23 cellular contexts compared by ENCODE assay signal in the genomic region with DNA sequence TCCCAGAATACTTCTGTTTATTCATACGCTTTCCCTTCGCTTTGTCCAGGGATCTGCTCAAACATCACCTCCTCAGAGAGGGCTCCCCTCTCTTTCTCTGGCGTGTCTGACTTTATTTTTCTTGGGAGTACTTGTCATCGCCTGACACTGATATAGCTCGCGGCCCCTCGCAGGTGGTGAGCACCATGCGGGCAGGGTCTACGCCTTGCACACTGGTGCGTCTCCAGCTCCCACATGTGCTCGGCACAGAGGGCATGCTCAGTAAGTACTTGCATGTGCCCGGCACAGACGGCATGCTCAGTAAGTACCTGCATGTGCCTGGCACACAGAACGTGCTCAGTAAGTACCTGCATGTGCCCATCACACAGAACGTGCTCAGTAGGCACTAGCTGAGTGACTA. TPM values are rescaled to one million over a fixed set of nuclear protein-coding genes. Genes with fewer than 3 reads are reported as not detected.
DNase-seq lines count a peak whose midpoint lies in the region; ATAC-seq and TF ChIP-seq lines count a peak whose summit lies in the region.
"Had no signal": no experiment of that assay in that cellular context is flagged by ENCODE, and none has a peak within 500 bp of the region (broad histone marks: within the 10 kb centered on the region; RNA-seq: fewer than 3 reads in every experiment).

No MANE protein-coding gene starts in this region.

- no peak for TF ChIP-seq RAD21 in SK-N-SH (IDR thresholded peaks at IDR 0.05; ENCODE audit: low read length)

- H3K4me2 ChIP-seq in SK-N-SH, result no peak overlapping the region

- TF ChIP-seq EP300 in SK-N-SH (IDR thresholded peaks at IDR 0.05; ENCODE audit: borderline replicate concordance in 1 of 2, low read depth in 1 of 2, low read length in 1 of 2), result no peak

- TF ChIP-seq CTCF in activated B cell treated with CpG ODN at 0.5 μM for 24 hours (IDR thresholded peaks at IDR 0.05) (no peak), SK-N-SH (IDR thresholded peaks at IDR 0.05) (no peak), natural killer cell (IDR thresholded peaks at IDR 0.05) (no peak)

- H3K4me3 ChIP-seq in SK-N-SH (ENCODE audit: low read depth in 2 of 2, low read length in 1 of 2), result no peak overlapping the region
- H3K4me3 ChIP-seq: MG63, SJSA1 had no signal

- H3K79me2 ChIP-seq in SK-N-SH (ENCODE audit: insufficient read depth), result no peaks in the 10 kb centered on the region

- no peaks in the 10 kb centered on the region for H3K9me3 Mint-ChIP-seq in stimulated activated naive CD8-positive, alpha-beta T cell treated with anti-CD3 and anti-CD28 coated beads, Interleukin-15, Interleukin-2, amounts not matched to agents 100 ng/mL and 50 ng/mL, for 24 hours
- no peaks in the 10 kb centered on the region for H3K9me3 Mint-ChIP-seq in activated B cell treated with CpG ODN at 0.5 μM for 24 hours
- H3K9me3 Mint-ChIP-seq in dendritic cell treated with granulocyte-macrophage colony-stimulating factor and Interleukin-4, amounts not matched to agents 40 ng/mL and 50 ng/mL, for 4 days, result no peaks in the 10 kb centered on the region
- H3K9me3 Mint-ChIP-seq in natural killer cell, result no peaks in the 10 kb centered on the region
- H3K9me3 Mint-ChIP-seq: CD4-positive, alpha-beta memory T cell had no signal

- intact Hi-C loops in activated B cell treated with CpG ODN at 0.5 μM for 24 hours (cut with micrococcal nuclease) (no loop called here), natural killer cell (cut with micrococcal nuclease) (no loop called here)
- intact Hi-C loops in dendritic cell treated with granulocyte-macrophage colony-stimulating factor and Interleukin-4, amounts not matched to agents 40 ng/mL and 50 ng/mL, for 4 days (cut with micrococcal nuclease), result no loop called here

- peaks cover 33% of the 10 kb centered on the region for H3K4me1 Mint-ChIP-seq in stimulated activated naive CD8-positive, alpha-beta T cell treated with anti-CD3 and anti-CD28 coated beads, Interleukin-15, Interleukin-2, amounts not matched to agents 100 ng/mL and 50 ng/mL, for 24 hours (ENCODE audit: low read depth)
- H3K4me1 Mint-ChIP-seq in activated B cell treated with CpG ODN at 0.5 μM for 24 hours (peaks cover 40% of the 10 kb centered on the region), natural killer cell (no peaks in the 10 kb centered on the region)
- H3K4me1 Mint-ChIP-seq in dendritic cell treated with granulocyte-macrophage colony-stimulating factor and Interleukin-4, amounts not matched to agents 40 ng/mL and 50 ng/mL, for 4 days (ENCODE audit: low read depth), result peaks cover 62% of the 10 kb centered on the region

- CTCF ChIA-PET in activated B cell treated with CpG ODN at 0.5 μM for 24 hours (lab: Charles Lee) (no interaction called here), SK-N-SH (lab: Yijun Ruan, JAX) (interaction anchor here (1.0 kb wide), 1 partner anchor 135 kb away, joined by 4 read pairs; no protein-coding TSS in a partner anchor)

- no peaks in the 10 kb centered on the region for H3K9me3 ChIP-seq in SK-N-SH
- H3K9me3 ChIP-seq: MG63, SJSA1 had no signal

- no peak overlapping the region for H3K9ac ChIP-seq in SK-N-SH

- no peaks in the 10 kb centered on the region for H3K27me3 Mint-ChIP-seq in stimulated activated naive CD8-positive, alpha-beta T cell treated with anti-CD3 and anti-CD28 coated beads, Interleukin-15, Interleukin-2, amounts not matched to agents 100 ng/mL and 50 ng/mL, for 24 hours
- no peaks in the 10 kb centered on the region for H3K27me3 Mint-ChIP-seq in activated B cell treated with CpG ODN at 0.5 μM for 24 hours
- H3K27me3 Mint-ChIP-seq in dendritic cell treated with granulocyte-macrophage colony-stimulating factor and Interleukin-4, amounts not matched to agents 40 ng/mL and 50 ng/mL, for 4 days, result peaks cover 25% of the 10 kb centered on the region
- no peaks in the 10 kb centered on the region for H3K27me3 Mint-ChIP-seq in natural killer cell (ENCODE audit: low read depth in 2 of 2)

- no peak overlapping the region for H2AFZ ChIP-seq in SK-N-SH (ENCODE audit: low read depth)

- DNase-seq in stimulated activated naive CD8-positive, alpha-beta T cell treated with anti-CD3 and anti-CD28 coated beads, Interleukin-15, Interleukin-2, amounts not matched to agents 100 U/mL and 50 U/mL, for 24 hours, result no peak
- DNase-seq in activated B cell treated with CpG ODN at 0.5 μM for 24 hours (no peak), dedifferentiated amniotic fluid mesenchymal stem cell (ENCODE audit: extremely low spot score) (no peak), SK-N-SH (no peak), natural killer cell (no peak)
- DNase-seq: C1 segment of cervical spinal cord; CD4-positive, alpha-beta memory T cell; COR-L47; KBM-7; MG63; NCI-H1105 treated with DMSO at 0.1 percent for 48 hours; NCI-H146; NCI-H2029; NCI-H446; NCI-H524 treated with DMSO at 0.1 percent for 48 hours; NCI-H774; Right ventricle myocardium superior; RPMI8226 had no signal

- H3K27me3 ChIP-seq in SK-N-SH (ENCODE audit: insufficient read depth), result peaks cover 89% of the 10 kb centered on the region
- H3K27me3 ChIP-seq: MG63 had no signal

- no peaks in the 10 kb centered on the region for H3F3A ChIP-seq in SK-N-SH (replicated peaks; ENCODE audit: insufficient read depth)

- no peak for ATAC-seq in stimulated activated naive CD8-positive, alpha-beta T cell treated with anti-CD3 and anti-CD28 coated beads, Interleukin-15, Interleukin-2, amounts not matched to agents 100 U/mL and 50 U/mL, for 24 hours
- ATAC-seq in activated B cell treated with CpG ODN at 0.5 μM for 24 hours (ENCODE audit: low read depth) (no peak), GM19023 (IDR thresholded peaks at IDR 0.05; ENCODE audit: unreplicated experiment) (no peak), natural killer cell (no peak)
- ATAC-seq: HCT116 had no signal

- 27% methylated on average over 12 of the region's 15 CpGs for WGBS in SK-N-SH (ENCODE audit: low lambda C conversion rate)

- no peaks in the 10 kb centered on the region for H3K4me1 ChIP-seq in SK-N-SH (ENCODE audit: control insufficient read depth in 1 of 2, insufficient read depth in 2 of 2, low read depth in 1 of 2, low read length in 1 of 2)
- H3K4me1 ChIP-seq: SJSA1 had no signal

- no peaks in the 10 kb centered on the region for H3K9me2 ChIP-seq in SK-N-SH

- H4K20me1 ChIP-seq in SK-N-SH (ENCODE audit: insufficient read depth), result no peaks in the 10 kb centered on the region

- peak overlapping the region; percentile 66 for H3K27ac Mint-ChIP-seq in stimulated activated naive CD8-positive, alpha-beta T cell treated with anti-CD3 and anti-CD28 coated beads, Interleukin-15, Interleukin-2, amounts not matched to agents 100 ng/mL and 50 ng/mL, for 24 hours
- H3K27ac Mint-ChIP-seq in activated B cell treated with CpG ODN at 0.5 μM for 24 hours (peak overlapping the region; percentile 64), natural killer cell (no peak overlapping the region)
- H3K27ac Mint-ChIP-seq in dendritic cell treated with granulocyte-macrophage colony-stimulating factor and Interleukin-4, amounts not matched to agents 40 ng/mL and 50 ng/mL, for 4 days, result peak overlapping the region; percentile 35

- H3K4me3 Mint-ChIP-seq in stimulated activated naive CD8-positive, alpha-beta T cell treated with anti-CD3 and anti-CD28 coated beads, Interleukin-15, Interleukin-2, amounts not matched to agents 100 ng/mL and 50 ng/mL, for 24 hours, result no peak overlapping the region
- H3K4me3 Mint-ChIP-seq in activated B cell treated with CpG ODN at 0.5 μM for 24 hours, result peak overlapping the region; percentile 55
- H3K4me3 Mint-ChIP-seq in dendritic cell treated with granulocyte-macrophage colony-stimulating factor and Interleukin-4, amounts not matched to agents 40 ng/mL and 50 ng/mL, for 4 days, result peak overlapping the region; percentile 28
- no peak overlapping the region for H3K4me3 Mint-ChIP-seq in natural killer cell
- H3K4me3 Mint-ChIP-seq: CD4-positive, alpha-beta memory T cell had no signal

- H3K36me3 Mint-ChIP-seq in stimulated activated naive CD8-positive, alpha-beta T cell treated with anti-CD3 and anti-CD28 coated beads, Interleukin-15, Interleukin-2, amounts not matched to agents 100 ng/mL and 50 ng/mL, for 24 hours (ENCODE audit: low read depth), result no peaks in the 10 kb centered on the region
- H3K36me3 Mint-ChIP-seq in activated B cell treated with CpG ODN at 0.5 μM for 24 hours (ENCODE audit: low read depth), result no peaks in the 10 kb centered on the region
- H3K36me3 Mint-ChIP-seq in dendritic cell treated with granulocyte-macrophage colony-stimulating factor and Interleukin-4, amounts not matched to agents 40 ng/mL and 50 ng/mL, for 4 days (ENCODE audit: low read depth), result no peaks in the 10 kb centered on the region
- no peaks in the 10 kb centered on the region for H3K36me3 Mint-ChIP-seq in natural killer cell
- H3K36me3 Mint-ChIP-seq: CD4-positive, alpha-beta memory T cell had no signal

- POLR2A ChIA-PET in activated B cell treated with CpG ODN at 0.5 μM for 24 hours (lab: Charles Lee), result interaction anchor here (0.7 to 3.3 kb wide), 5 partner anchors 9 to 58 kb away, joined by 4 to 22 read pairs (median 8); a partner anchor contains a TSS
- POLR2A ChIA-PET in SK-N-SH (lab: Yijun Ruan, JAX), result no interaction called here

- no peak overlapping the region for H3K27ac ChIP-seq in SK-N-SH (ENCODE audit: low read depth in 2 of 2, low read length in 1 of 2)
- H3K27ac ChIP-seq: SJSA1 had no signal

- no peaks in the 10 kb centered on the region for H3K36me3 ChIP-seq in SK-N-SH (replicated peaks in 1 of 2; ENCODE audit: control insufficient read depth in 1 of 2, insufficient read depth in 2 of 2, low read length in 1 of 2)
- H3K36me3 ChIP-seq: MG63, SJSA1 had no signal

TF ChIP-seq in SK-N-SH, 30 proteins besides CTCF, POLR2A, EP300 and RAD21 (continues in another document):
- TF ChIP-seq RFX5 (IDR thresholded peaks at IDR 0.05; ENCODE audit: low read length), result no peak

RNA-seq across cellular contexts. Expression of a gene that starts 57.5 kb away (rescaled TPM):
- total RNA-seq in activated B cell treated with CpG ODN at 0.5 μM for 24 hours (234 and 248 TPM in 2 replicates), natural killer cell (100 to 1,000 TPM; 101 to 167 (median 122) TPM)
- polyA plus RNA-seq in SK-N-SH (2012; rRNA removed), result not detected in 2 replicates
- not detected in 2 replicates for polyA plus RNA-seq in SK-N-SH (2012; cell fraction: cytosol; rRNA removed)
- not detected in 2 replicates for polyA plus RNA-seq in SK-N-SH (2012; cell fraction: nucleus; rRNA removed)

Comparison
In these comparisons a context has a peak if more than half of its experiments do, and no peak if none do; other contexts are left out.
1. H3K27ac Mint-ChIP-seq: peak in stimulated activated naive CD8-positive, alpha-beta T cell treated with anti-CD3 and anti-CD28 coated beads, Interleukin-15, Interleukin-2, amounts not matched to agents 100 ng/mL and 50 ng/mL, for 24 hours (single experiment), activated B cell treated with CpG ODN at 0.5 μM for 24 hours (single experiment) and dendritic cell treated with granulocyte-macrophage colony-stimulating factor and Interleukin-4, amounts not matched to agents 40 ng/mL and 50 ng/mL, for 4 days (single experiment); none in natural killer cell (0 of 2).
2. H3K4me3 Mint-ChIP-seq: peak in activated B cell treated with CpG ODN at 0.5 μM for 24 hours (single experiment) and dendritic cell treated with granulocyte-macrophage colony-stimulating factor and Interleukin-4, amounts not matched to agents 40 ng/mL and 50 ng/mL, for 4 days (single experiment); none in stimulated activated naive CD8-positive, alpha-beta T cell treated with anti-CD3 and anti-CD28 coated beads, Interleukin-15, Interleukin-2, amounts not matched to agents 100 ng/mL and 50 ng/mL, for 24 hours (single experiment) and natural killer cell (single experiment).